Comparison of ENCODE assay signal across 18 cellular contexts in genomic region chr12:57370696-57371095, GRCh38.
A peak's percentile ranks its signal among the peaks of the same experiment; 100 is the strongest.
DNase-seq lines count a peak whose midpoint lies in the region; ATAC-seq, FAIRE-seq and TF ChIP-seq lines count a peak whose summit lies in the region.
"Had no signal": no experiment of that assay in that cellular context is flagged by ENCODE, and none has a peak within 500 bp of the region (broad histone marks: within the 10 kb centered on the region; RNA-seq: fewer than 3 reads in every experiment).

No MANE protein-coding gene starts in this region.

- H3K27me3 ChIP-seq in upper lobe of right lung (no peaks in the 10 kb centered on the region), testis (no peaks in the 10 kb centered on the region)

- H3K9me3 ChIP-seq in A549 (peaks cover 21% of the 10 kb centered on the region), upper lobe of right lung (peaks cover 11% of the 10 kb centered on the region), testis (no peaks in the 10 kb centered on the region)

- H3K27ac ChIP-seq in A549 (peak overlapping the region; percentile 72 to 79), upper lobe of right lung (no peak overlapping the region), testis (no peak overlapping the region)
- H3K27ac ChIP-seq: 22Rv1 had no signal

- H3K36me3 ChIP-seq in upper lobe of right lung: no peaks in the 10 kb centered on the region
- no peaks in the 10 kb centered on the region for H3K36me3 ChIP-seq in testis (ENCODE audit: low read depth, missing control alignments)

- FAIRE-seq in A549 (lab: Jason Lieb, UNC): no peak
- peak; percentile 50 for FAIRE-seq in G401.6 (lab: Jason Lieb, UNC)
- FAIRE-seq: RCC 7860 had no signal

- DNase-seq in A549 (ENCODE audit: low read depth in 1 of 2, low spot score in 1 of 2): no peak
- peak; percentile 66 for DNase-seq in amniotic epithelial cell (ENCODE audit: low read depth)
- DNase-seq in fibroblast of the aortic adventitia (ENCODE audit: low read depth): peak; percentile 69
- DNase-seq in upper lobe of right lung: no peak
- DNase-seq in testis: no peak
- DNase-seq in left lobe of liver (ENCODE audit: low spot score): no peak
- DNase-seq: CD4-positive, alpha-beta T cell; DMS79; GF-D8; H9; NCI-H1417; NCI-H1930; NCI-H2171 treated with DMSO at 0.1 percent for 48 hours; SHP77 treated with DMSO at 0.1 percent for 48 hours had no signal

- TF ChIP-seq CTCF in A549 (IDR thresholded peaks at IDR 0.05) (no peak), fibroblast of the aortic adventitia (IDR thresholded peaks at IDR 0.05; ENCODE audit: insufficient read depth, low read length) (no peak), upper lobe of right lung (IDR thresholded peaks at IDR 0.05) (no peak), testis (IDR thresholded peaks at IDR 0.05) (no peak)

- TF ChIP-seq EP300 in A549 (IDR thresholded peaks at IDR 0.05): no peak

- POLR2A ChIA-PET in A549 (lab: Yijun Ruan, JAX): interaction anchor here (1.2 kb wide), 1 partner anchor 11 kb away, joined by 6 read pairs; no protein-coding TSS in a partner anchor

- TF ChIP-seq POLR2A in A549 (IDR thresholded peaks at IDR 0.05; ENCODE audit: low read length) (no peak), testis (IDR thresholded peaks at IDR 0.05) (no peak)

- H3K4me1 ChIP-seq in A549: peaks cover 68% of the 10 kb centered on the region
- no peaks in the 10 kb centered on the region for H3K4me1 ChIP-seq in upper lobe of right lung
- H3K4me1 ChIP-seq in testis: peaks cover 6% of the 10 kb centered on the region

- H3K4me3 ChIP-seq in A549 (no peak overlapping the region), fibroblast of the aortic adventitia (ENCODE audit: low read depth, low read length) (no peak overlapping the region), upper lobe of right lung (no peak overlapping the region), testis (no peak overlapping the region)

- ATAC-seq in A549 (no peak), upper lobe of right lung (no peak), left lobe of liver (no peak), HG02981 (IDR thresholded peaks at IDR 0.05; ENCODE audit: unreplicated experiment) (no peak)

- intact Hi-C loops in upper lobe of right lung (cut with DNase I) (no loop called here), testis (cut with DNase I; ENCODE audit: low total_unique reads) (no loop called here)

- H3K4me2 ChIP-seq in A549: peak overlapping the region; percentile 54

- no peak for TF ChIP-seq RAD21 in A549 (conservative IDR thresholded peaks at IDR 0.05 in 1 of 2, IDR thresholded peaks at IDR 0.05 in 1 of 2)

- 69% methylated on average over 1 of the region's 1 CpG for WGBS in A549 (ENCODE audit: missing lambda C conversion rate)
- 50 to 57% methylated on average over 1 of the region's 1 CpG for WGBS in testis, 2 donors

- CTCF ChIA-PET in A549 (lab: Yijun Ruan, JAX): interaction anchor here (0.6 to 1.4 kb wide), 2 partner anchors 63 to 128 kb away, joined by 3 to 5 read pairs; no protein-coding TSS in a partner anchor

TF ChIP-seq in A549, 52 proteins besides CTCF, POLR2A, EP300 and RAD21:
- TF ChIP-seq HEYL (CRISPR knock-in tag; IDR thresholded peaks at IDR 0.05) (no peak), CEBPB (IDR thresholded peaks at IDR 0.05) (peak in 1 of 2 experiments; percentile 21; a peak in 1 of 4 replicates)

Comparison
In these comparisons a context has a peak if more than half of its experiments do, and no peak if none do; other contexts are left out.
1. DNase-seq: peak in amniotic epithelial cell (single experiment) and fibroblast of the aortic adventitia (single experiment); none in A549 (0 of 2), upper lobe of right lung (single experiment), testis (single experiment) and left lobe of liver (single experiment).
2. H3K27ac ChIP-seq: peak in A549 (2 of 2); none in upper lobe of right lung (single experiment) and testis (0 of 2).